1 cellular context compared by ENCODE assay signal in the genomic region with DNA sequence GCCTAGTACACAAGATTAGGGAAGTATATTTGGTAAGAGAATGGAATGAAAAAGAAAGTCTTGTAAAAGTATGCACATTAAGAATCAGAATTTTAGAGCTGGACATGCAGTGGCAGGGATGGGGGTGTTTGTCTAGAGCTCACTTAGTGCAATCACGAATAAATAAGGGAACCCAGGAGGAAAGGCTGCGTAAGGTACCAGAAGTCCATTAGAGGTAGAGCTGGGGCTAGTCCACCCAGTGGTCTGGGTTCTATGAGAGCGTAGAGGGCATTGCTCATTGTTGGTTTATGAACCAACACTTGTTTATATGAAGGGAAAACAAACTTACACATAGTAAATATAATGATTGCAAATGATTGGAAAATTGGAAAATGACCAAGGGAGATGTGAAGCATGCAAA.
TF ChIP-seq lines count a peak whose summit lies in the region.

No MANE protein-coding gene starts in this region.

TF ChIP-seq in SK-N-SH, 30 proteins besides CTCF, POLR2A, EP300 and RAD21 (continued from another document):
- TF ChIP-seq, protein P1, sequence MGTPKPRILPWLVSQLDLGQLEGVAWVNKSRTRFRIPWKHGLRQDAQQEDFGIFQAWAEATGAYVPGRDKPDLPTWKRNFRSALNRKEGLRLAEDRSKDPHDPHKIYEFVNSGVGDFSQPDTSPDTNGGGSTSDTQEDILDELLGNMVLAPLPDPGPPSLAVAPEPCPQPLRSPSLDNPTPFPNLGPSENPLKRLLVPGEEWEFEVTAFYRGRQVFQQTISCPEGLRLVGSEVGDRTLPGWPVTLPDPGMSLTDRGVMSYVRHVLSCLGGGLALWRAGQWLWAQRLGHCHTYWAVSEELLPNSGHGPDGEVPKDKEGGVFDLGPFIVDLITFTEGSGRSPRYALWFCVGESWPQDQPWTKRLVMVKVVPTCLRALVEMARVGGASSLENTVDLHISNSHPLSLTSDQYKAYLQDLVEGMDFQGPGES (IDR thresholded peaks at IDR 0.05; ENCODE audit: low read depth, low read length) = no peak
- TF ChIP-seq, protein P2, sequence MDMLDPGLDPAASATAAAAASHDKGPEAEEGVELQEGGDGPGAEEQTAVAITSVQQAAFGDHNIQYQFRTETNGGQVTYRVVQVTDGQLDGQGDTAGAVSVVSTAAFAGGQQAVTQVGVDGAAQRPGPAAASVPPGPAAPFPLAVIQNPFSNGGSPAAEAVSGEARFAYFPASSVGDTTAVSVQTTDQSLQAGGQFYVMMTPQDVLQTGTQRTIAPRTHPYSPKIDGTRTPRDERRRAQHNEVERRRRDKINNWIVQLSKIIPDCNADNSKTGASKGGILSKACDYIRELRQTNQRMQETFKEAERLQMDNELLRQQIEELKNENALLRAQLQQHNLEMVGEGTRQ (IDR thresholded peaks at IDR 0.05; ENCODE audit: borderline replicate concordance, low read depth, low read length) = no peak
- TF ChIP-seq, protein P3, sequence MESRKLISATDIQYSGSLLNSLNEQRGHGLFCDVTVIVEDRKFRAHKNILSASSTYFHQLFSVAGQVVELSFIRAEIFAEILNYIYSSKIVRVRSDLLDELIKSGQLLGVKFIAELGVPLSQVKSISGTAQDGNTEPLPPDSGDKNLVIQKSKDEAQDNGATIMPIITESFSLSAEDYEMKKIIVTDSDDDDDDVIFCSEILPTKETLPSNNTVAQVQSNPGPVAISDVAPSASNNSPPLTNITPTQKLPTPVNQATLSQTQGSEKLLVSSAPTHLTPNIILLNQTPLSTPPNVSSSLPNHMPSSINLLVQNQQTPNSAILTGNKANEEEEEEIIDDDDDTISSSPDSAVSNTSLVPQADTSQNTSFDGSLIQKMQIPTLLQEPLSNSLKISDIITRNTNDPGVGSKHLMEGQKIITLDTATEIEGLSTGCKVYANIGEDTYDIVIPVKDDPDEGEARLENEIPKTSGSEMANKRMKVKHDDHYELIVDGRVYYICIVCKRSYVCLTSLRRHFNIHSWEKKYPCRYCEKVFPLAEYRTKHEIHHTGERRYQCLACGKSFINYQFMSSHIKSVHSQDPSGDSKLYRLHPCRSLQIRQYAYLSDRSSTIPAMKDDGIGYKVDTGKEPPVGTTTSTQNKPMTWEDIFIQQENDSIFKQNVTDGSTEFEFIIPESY (IDR thresholded peaks at IDR 0.05; ENCODE audit: borderline replicate concordance, low read depth) = no peak
- TF ChIP-seq FOSL2 (IDR thresholded peaks at IDR 0.05; ENCODE audit: borderline replicate concordance, low read depth) = no peak
- TF ChIP-seq TEAD4 (IDR thresholded peaks at IDR 0.05; ENCODE audit: borderline replicate concordance, insufficient read depth) = no peak
- TF ChIP-seq EZH2phosphoT487 (IDR thresholded peaks at IDR 0.05; ENCODE audit: borderline replicate concordance, low read depth) = no peak
- no peak for TF ChIP-seq MEF2A (IDR thresholded peaks at IDR 0.05; ENCODE audit: borderline replicate concordance, low read depth)
- no peak for TF ChIP-seq GABPA (IDR thresholded peaks at IDR 0.05; ENCODE audit: low read depth)
- TF ChIP-seq, protein P4, sequence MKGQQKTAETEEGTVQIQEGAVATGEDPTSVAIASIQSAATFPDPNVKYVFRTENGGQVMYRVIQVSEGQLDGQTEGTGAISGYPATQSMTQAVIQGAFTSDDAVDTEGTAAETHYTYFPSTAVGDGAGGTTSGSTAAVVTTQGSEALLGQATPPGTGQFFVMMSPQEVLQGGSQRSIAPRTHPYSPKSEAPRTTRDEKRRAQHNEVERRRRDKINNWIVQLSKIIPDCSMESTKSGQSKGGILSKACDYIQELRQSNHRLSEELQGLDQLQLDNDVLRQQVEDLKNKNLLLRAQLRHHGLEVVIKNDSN (IDR thresholded peaks at IDR 0.05; ENCODE audit: borderline replicate concordance, low read depth) = no peak
- no peak for TF ChIP-seq CHD2 (IDR thresholded peaks at IDR 0.05; ENCODE audit: low read length, partially characterized antibody)
- TF ChIP-seq FOXM1 (IDR thresholded peaks at IDR 0.05; ENCODE audit: low read depth) = no peak
- TF ChIP-seq, protein P5, sequence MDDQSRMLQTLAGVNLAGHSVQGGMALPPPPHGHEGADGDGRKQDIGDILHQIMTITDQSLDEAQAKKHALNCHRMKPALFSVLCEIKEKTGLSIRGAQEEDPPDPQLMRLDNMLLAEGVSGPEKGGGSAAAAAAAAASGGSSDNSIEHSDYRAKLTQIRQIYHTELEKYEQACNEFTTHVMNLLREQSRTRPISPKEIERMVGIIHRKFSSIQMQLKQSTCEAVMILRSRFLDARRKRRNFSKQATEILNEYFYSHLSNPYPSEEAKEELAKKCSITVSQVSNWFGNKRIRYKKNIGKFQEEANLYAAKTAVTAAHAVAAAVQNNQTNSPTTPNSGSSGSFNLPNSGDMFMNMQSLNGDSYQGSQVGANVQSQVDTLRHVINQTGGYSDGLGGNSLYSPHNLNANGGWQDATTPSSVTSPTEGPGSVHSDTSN (IDR thresholded peaks at IDR 0.05) = no peak
- TF ChIP-seq SMC3 (IDR thresholded peaks at IDR 0.05; ENCODE audit: low read depth, low read length) = no peak
